In the genomic region with DNA sequence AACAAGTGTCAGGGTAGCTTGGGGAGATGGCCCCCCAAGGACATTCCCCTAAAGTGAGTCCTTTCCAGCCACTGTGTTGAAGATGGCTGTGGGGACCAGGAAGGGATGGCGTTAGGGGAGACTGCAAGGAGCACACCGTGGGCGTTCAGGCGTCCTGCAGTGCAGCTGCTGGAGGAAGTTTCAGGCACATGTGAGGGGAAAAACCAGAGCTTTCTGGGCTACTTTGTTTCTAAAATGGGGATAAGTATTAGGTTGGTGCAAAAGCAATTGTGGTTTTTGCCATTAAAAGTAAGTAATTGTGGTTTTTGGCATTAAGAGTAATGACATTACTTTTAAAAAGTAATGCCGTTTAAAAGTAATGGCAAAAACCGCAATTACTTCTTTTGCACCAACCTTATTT, we compare ENCODE assay signal across 1 cellular context.
A peak's percentile ranks its signal among the peaks of the same experiment; 100 is the strongest.
TF ChIP-seq lines count a peak whose summit lies in the region.

No MANE protein-coding gene starts in this region.

TF ChIP-seq in GM12878, 131 proteins besides CTCF, POLR2A, EP300 and RAD21 (continued from another document):
- TF ChIP-seq, protein P1, sequence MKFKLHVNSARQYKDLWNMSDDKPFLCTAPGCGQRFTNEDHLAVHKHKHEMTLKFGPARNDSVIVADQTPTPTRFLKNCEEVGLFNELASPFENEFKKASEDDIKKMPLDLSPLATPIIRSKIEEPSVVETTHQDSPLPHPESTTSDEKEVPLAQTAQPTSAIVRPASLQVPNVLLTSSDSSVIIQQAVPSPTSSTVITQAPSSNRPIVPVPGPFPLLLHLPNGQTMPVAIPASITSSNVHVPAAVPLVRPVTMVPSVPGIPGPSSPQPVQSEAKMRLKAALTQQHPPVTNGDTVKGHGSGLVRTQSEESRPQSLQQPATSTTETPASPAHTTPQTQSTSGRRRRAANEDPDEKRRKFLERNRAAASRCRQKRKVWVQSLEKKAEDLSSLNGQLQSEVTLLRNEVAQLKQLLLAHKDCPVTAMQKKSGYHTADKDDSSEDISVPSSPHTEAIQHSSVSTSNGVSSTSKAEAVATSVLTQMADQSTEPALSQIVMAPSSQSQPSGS (IDR thresholded peaks at IDR 0.05; ENCODE audit: low read length), result peak; percentile 28; the same call in 1 of the 2 replicates
- TF ChIP-seq TCF12 (IDR thresholded peaks at IDR 0.05; ENCODE audit: low read depth, low read length) (0 out of 2 replicates have a peak, but pooled peaks have one; percentile 39), SMAD5 (IDR thresholded peaks at IDR 0.05; ENCODE audit: low read depth) (no peak), ZNF217 (IDR thresholded peaks at IDR 0.05) (no peak), SP1 (IDR thresholded peaks at IDR 0.05; ENCODE audit: low read depth, low read length) (no peak), SIN3A (IDR thresholded peaks at IDR 0.05; ENCODE audit: low read depth, low read length) (no peak), EGR1 (IDR thresholded peaks at IDR 0.05; ENCODE audit: borderline replicate concordance in 1 of 2, low read depth in 2 of 2, low read length in 2 of 2) (peak in 1 of 2 experiments; percentile 45; a peak in 1 of 3 replicates), FOXK2 (IDR thresholded peaks at IDR 0.05) (no peak), NFYA (IDR thresholded peaks at IDR 0.05; ENCODE audit: borderline replicate concordance, low read depth, low read length) (no peak), RB1 (IDR thresholded peaks at IDR 0.05; ENCODE audit: borderline replicate concordance) (no peak), SREBF1 (IDR thresholded peaks at IDR 0.05; ENCODE audit: low read length) (no peak), BACH1 (IDR thresholded peaks at IDR 0.05; ENCODE audit: borderline replicate concordance) (no peak), STAT1 (conservative IDR thresholded peaks at IDR 0.05) (no peak), HDAC2 (IDR thresholded peaks at IDR 0.05) (no peak), PAX5 (IDR thresholded peaks at IDR 0.05; ENCODE audit: borderline replicate concordance, low read depth, low read length) (no peak), ZNF24 (IDR thresholded peaks at IDR 0.05) (no peak), YY1 (IDR thresholded peaks at IDR 0.05; ENCODE audit: low read depth, low read length) (0 out of 2 replicates have a peak, but pooled peaks have one; percentile 13)
- TF ChIP-seq, protein P2, sequence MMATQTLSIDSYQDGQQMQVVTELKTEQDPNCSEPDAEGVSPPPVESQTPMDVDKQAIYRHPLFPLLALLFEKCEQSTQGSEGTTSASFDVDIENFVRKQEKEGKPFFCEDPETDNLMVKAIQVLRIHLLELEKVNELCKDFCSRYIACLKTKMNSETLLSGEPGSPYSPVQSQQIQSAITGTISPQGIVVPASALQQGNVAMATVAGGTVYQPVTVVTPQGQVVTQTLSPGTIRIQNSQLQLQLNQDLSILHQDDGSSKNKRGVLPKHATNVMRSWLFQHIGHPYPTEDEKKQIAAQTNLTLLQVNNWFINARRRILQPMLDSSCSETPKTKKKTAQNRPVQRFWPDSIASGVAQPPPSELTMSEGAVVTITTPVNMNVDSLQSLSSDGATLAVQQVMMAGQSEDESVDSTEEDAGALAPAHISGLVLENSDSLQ (IDR thresholded peaks at IDR 0.05), result no peak
- TF ChIP-seq, protein P3, sequence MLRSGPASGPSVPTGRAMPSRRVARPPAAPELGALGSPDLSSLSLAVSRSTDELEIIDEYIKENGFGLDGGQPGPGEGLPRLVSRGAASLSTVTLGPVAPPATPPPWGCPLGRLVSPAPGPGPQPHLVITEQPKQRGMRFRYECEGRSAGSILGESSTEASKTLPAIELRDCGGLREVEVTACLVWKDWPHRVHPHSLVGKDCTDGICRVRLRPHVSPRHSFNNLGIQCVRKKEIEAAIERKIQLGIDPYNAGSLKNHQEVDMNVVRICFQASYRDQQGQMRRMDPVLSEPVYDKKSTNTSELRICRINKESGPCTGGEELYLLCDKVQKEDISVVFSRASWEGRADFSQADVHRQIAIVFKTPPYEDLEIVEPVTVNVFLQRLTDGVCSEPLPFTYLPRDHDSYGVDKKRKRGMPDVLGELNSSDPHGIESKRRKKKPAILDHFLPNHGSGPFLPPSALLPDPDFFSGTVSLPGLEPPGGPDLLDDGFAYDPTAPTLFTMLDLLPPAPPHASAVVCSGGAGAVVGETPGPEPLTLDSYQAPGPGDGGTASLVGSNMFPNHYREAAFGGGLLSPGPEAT (IDR thresholded peaks at IDR 0.05; ENCODE audit: low read depth), result peak; percentile 60; the same call in 1 of the 2 replicates
- TF ChIP-seq, protein P4, sequence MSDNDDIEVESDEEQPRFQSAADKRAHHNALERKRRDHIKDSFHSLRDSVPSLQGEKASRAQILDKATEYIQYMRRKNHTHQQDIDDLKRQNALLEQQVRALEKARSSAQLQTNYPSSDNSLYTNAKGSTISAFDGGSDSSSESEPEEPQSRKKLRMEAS (IDR thresholded peaks at IDR 0.05; ENCODE audit: low read depth, low read length), result no peak
- TF ChIP-seq, protein P5, sequence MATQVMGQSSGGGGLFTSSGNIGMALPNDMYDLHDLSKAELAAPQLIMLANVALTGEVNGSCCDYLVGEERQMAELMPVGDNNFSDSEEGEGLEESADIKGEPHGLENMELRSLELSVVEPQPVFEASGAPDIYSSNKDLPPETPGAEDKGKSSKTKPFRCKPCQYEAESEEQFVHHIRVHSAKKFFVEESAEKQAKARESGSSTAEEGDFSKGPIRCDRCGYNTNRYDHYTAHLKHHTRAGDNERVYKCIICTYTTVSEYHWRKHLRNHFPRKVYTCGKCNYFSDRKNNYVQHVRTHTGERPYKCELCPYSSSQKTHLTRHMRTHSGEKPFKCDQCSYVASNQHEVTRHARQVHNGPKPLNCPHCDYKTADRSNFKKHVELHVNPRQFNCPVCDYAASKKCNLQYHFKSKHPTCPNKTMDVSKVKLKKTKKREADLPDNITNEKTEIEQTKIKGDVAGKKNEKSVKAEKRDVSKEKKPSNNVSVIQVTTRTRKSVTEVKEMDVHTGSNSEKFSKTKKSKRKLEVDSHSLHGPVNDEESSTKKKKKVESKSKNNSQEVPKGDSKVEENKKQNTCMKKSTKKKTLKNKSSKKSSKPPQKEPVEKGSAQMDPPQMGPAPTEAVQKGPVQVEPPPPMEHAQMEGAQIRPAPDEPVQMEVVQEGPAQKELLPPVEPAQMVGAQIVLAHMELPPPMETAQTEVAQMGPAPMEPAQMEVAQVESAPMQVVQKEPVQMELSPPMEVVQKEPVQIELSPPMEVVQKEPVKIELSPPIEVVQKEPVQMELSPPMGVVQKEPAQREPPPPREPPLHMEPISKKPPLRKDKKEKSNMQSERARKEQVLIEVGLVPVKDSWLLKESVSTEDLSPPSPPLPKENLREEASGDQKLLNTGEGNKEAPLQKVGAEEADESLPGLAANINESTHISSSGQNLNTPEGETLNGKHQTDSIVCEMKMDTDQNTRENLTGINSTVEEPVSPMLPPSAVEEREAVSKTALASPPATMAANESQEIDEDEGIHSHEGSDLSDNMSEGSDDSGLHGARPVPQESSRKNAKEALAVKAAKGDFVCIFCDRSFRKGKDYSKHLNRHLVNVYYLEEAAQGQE (IDR thresholded peaks at IDR 0.05; ENCODE audit: low read depth, low read length), result no peak
